In genomic region chr16:635573-636205, GRCh38 we compare ENCODE assay signal across 8 cellular contexts. TPM values are rescaled to one million over a fixed set of nuclear protein-coding genes. Genes with fewer than 3 reads are reported as not detected.
A peak's percentile ranks its signal among the peaks of the same experiment; 100 is the strongest.
DNase-seq lines count a peak whose midpoint lies in the region; ATAC-seq, FAIRE-seq and TF ChIP-seq lines count a peak whose summit lies in the region.

No MANE protein-coding gene starts in this region.

- H3F3A ChIP-seq in neural cell (ENCODE audit: insufficient read depth, low read length, poor library complexity, severe bottlenecking), result no peaks in the 10 kb centered on the region

- H3K9me2 ChIP-seq in neural cell (ENCODE audit: insufficient read depth, low read length), result no peaks in the 10 kb centered on the region

- FAIRE-seq in GM12891 (lab: Jason Lieb, UNC), result no peak

- no peaks in the 10 kb centered on the region for H3K9me3 ChIP-seq in neural cell (ENCODE audit: low read length)

- no peak for TF ChIP-seq EP300 in neural cell (conservative IDR thresholded peaks at IDR 0.05; ENCODE audit: poor library complexity, severe bottlenecking)

- no peak for TF ChIP-seq CTCF in dorsolateral prefrontal cortex (IDR thresholded peaks at IDR 0.05 in 54 of 56, conservative IDR thresholded peaks at IDR 0.05 in 2 of 56; ENCODE audit: low read depth in 1 of 56, partially characterized antibody in 56 of 56)
- TF ChIP-seq CTCF in neural cell (IDR thresholded peaks at IDR 0.05; ENCODE audit: poor library complexity, severe bottlenecking), result no peak

- H3K27me3 ChIP-seq in dorsolateral prefrontal cortex (no peaks in the 10 kb centered on the region), neural cell (ENCODE audit: insufficient read depth, low read depth, low read length) (no peaks in the 10 kb centered on the region)

- H3K4me3 ChIP-seq in dorsolateral prefrontal cortex (peak overlapping the region; percentile 54 to 100 (median 92)), neural cell (ENCODE audit: low read length) (peak overlapping the region; percentile 94)

- no peak for TF ChIP-seq POLR2A in GM12891 (IDR thresholded peaks at IDR 0.05; ENCODE audit: low read depth, low read length)

- peak; percentile 40 for DNase-seq in activated CD4-positive, alpha-beta T cell treated with anti-CD3 and anti-CD28 coated beads for 48 hours
- DNase-seq in activated CD4-positive, alpha-beta T cell treated with anti-CD3 and anti-CD28 coated beads, Interleukin-2, amount 50 U/mL, for 1 hour, result no peak
- DNase-seq in NCI-H69 (lab: John Stamatoyannopoulos, UW) (peak; percentile 38), dorsolateral prefrontal cortex (no peak), GM12891 (ENCODE audit: insufficient read length, low spot score) (no peak), NCI-H2171 (lab: John Stamatoyannopoulos, UW) (no peak)

- no peaks in the 10 kb centered on the region for H3K36me3 ChIP-seq in neural cell (ENCODE audit: insufficient read depth, low read length)

- ATAC-seq in HG02798 (IDR thresholded peaks at IDR 0.05; ENCODE audit: poor library complexity, unreplicated experiment), result no peak

- H3K9ac ChIP-seq in neural cell (ENCODE audit: low read length), result peak overlapping the region; percentile 87

- H4K20me1 ChIP-seq in neural cell (ENCODE audit: insufficient read depth), result no peaks in the 10 kb centered on the region

- H3K27ac ChIP-seq in dorsolateral prefrontal cortex, result peak overlapping the region in 56 of 59 donors; percentile 22 to 100 (median 99)
- H3K27ac ChIP-seq in neural cell (ENCODE audit: low read length), result peak overlapping the region; percentile 93

- H3K79me2 ChIP-seq in neural cell (replicated peaks; ENCODE audit: insufficient read depth, low read length), result no peaks in the 10 kb centered on the region

- H2AFZ ChIP-seq in neural cell (ENCODE audit: low read depth, low read length), result no peak overlapping the region

- no peak for TF ChIP-seq RAD21 in neural cell (conservative IDR thresholded peaks at IDR 0.05)

- intact Hi-C loops in dorsolateral prefrontal cortex (cut with DNase I), result loop anchor here (1.0 to 5.0 kb wide), 2 partner anchors 43 to 46 kb away; partner anchors contain the start of gene RAB40C (in 1 of the 2)

- H3K4me2 ChIP-seq in neural cell (ENCODE audit: low read length), result no peak overlapping the region

TF ChIP-seq in neural cell, 6 proteins besides CTCF, POLR2A, EP300 and RAD21:
- TF ChIP-seq TAF1 (IDR thresholded peaks at IDR 0.05; ENCODE audit: low read depth) (no peak), SMC3 (conservative IDR thresholded peaks at IDR 0.05; ENCODE audit: poor library complexity) (no peak), REST (IDR thresholded peaks at IDR 0.05; ENCODE audit: borderline replicate concordance) (no peak), EZH2 (IDR thresholded peaks at IDR 0.05; ENCODE audit: borderline replicate concordance, insufficient read depth, low read length, poor library complexity, severe bottlenecking) (no peak), POLR2AphosphoS5 (IDR thresholded peaks at IDR 0.05) (no peak), MXI1 (conservative IDR thresholded peaks at IDR 0.05; ENCODE audit: poor library complexity, severe bottlenecking) (no peak)

TF ChIP-seq in GM12891, 5 proteins besides CTCF, POLR2A, EP300 and RAD21:
- TF ChIP-seq POLR2AphosphoS5 (IDR thresholded peaks at IDR 0.05; ENCODE audit: low read depth, low read length), result no peak
TF ChIP-seq in GM12891: peak in this region for 0.

RNA-seq across cellular contexts. Expression of gene METTL26, which starts 0.4 kb away (rescaled TPM):
- 100 to 1,000 TPM in 17 of 120 experiments, 10 to 100 TPM in 103; 51.9 to 123 (median 84.4) TPM for total RNA-seq in dorsolateral prefrontal cortex
- polyA plus RNA-seq in neural cell, result 127 and 128 TPM in 2 replicates
- 35.1 and 44.2 TPM in 2 replicates for polyA minus RNA-seq in neural cell
- 86.9 TPM for polyA plus RNA-seq in GM12891 (2012; ENCODE audit: low read depth, missing spikeins)

RNA-seq across cellular contexts. Expression of gene WFIKKN1, which starts 4.9 kb away (rescaled TPM):
- total RNA-seq in dorsolateral prefrontal cortex, result 10 to 100 TPM in 3 of 120 experiments, 1 to 10 TPM in 117; 1.2 to 14.8 (median 4.0) TPM
- 0.43 and 1.1 TPM in 2 replicates for polyA plus RNA-seq in neural cell
- polyA minus RNA-seq in neural cell, result 0.81 and 1.2 TPM in 2 replicates
- polyA plus RNA-seq in GM12891 (2012; ENCODE audit: low read depth, missing spikeins), result 0.39 TPM

RNA-seq across cellular contexts. Expression of gene MCRIP2, which starts 5.9 kb away (rescaled TPM):
- 10 to 100 TPM; 24.1 to 97.3 (median 38.0) TPM for total RNA-seq in dorsolateral prefrontal cortex
- polyA plus RNA-seq in neural cell, result 29.1 and 54.1 TPM in 2 replicates
- 8.1 and 11.0 TPM in 2 replicates for polyA minus RNA-seq in neural cell
- polyA plus RNA-seq in GM12891 (2012; ENCODE audit: low read depth, missing spikeins), result 50.6 TPM

RNA-seq across cellular contexts. Expression of gene WDR90, which starts 13.5 kb away (rescaled TPM):
- 10 to 100 TPM; 12.5 to 50.4 (median 25.7) TPM for total RNA-seq in dorsolateral prefrontal cortex
- polyA plus RNA-seq in neural cell, result 30.0 and 32.1 TPM in 2 replicates
- 11.0 and 12.6 TPM in 2 replicates for polyA minus RNA-seq in neural cell
- 20.6 TPM for polyA plus RNA-seq in GM12891 (2012; ENCODE audit: low read depth, missing spikeins)

RNA-seq across cellular contexts. Expression of gene RHOT2, which starts 32.2 kb away (rescaled TPM):
- 100 to 1,000 TPM in 63 of 120 experiments, 10 to 100 TPM in 57; 69.8 to 145 (median 101) TPM for total RNA-seq in dorsolateral prefrontal cortex
- polyA plus RNA-seq in neural cell, result 132 and 192 TPM in 2 replicates
- 42.5 and 55.3 TPM in 2 replicates for polyA minus RNA-seq in neural cell
- polyA plus RNA-seq in GM12891 (2012; ENCODE audit: low read depth, missing spikeins), result 73.5 TPM

Comparison
In these comparisons a context has a peak if more than half of its experiments do, and no peak if none do; other contexts are left out.
1. DNase-seq: peak in activated CD4-positive, alpha-beta T cell treated with anti-CD3 and anti-CD28 coated beads for 48 hours (single experiment) and NCI-H69 (single experiment); none in activated CD4-positive, alpha-beta T cell treated with anti-CD3 and anti-CD28 coated beads, Interleukin-2, amount 50 U/mL, for 1 hour (single experiment), dorsolateral prefrontal cortex (0 of 10), GM12891 (single experiment) and NCI-H2171 (single experiment).